ENCODE assay signal across 20 cellular contexts in the genomic region with DNA sequence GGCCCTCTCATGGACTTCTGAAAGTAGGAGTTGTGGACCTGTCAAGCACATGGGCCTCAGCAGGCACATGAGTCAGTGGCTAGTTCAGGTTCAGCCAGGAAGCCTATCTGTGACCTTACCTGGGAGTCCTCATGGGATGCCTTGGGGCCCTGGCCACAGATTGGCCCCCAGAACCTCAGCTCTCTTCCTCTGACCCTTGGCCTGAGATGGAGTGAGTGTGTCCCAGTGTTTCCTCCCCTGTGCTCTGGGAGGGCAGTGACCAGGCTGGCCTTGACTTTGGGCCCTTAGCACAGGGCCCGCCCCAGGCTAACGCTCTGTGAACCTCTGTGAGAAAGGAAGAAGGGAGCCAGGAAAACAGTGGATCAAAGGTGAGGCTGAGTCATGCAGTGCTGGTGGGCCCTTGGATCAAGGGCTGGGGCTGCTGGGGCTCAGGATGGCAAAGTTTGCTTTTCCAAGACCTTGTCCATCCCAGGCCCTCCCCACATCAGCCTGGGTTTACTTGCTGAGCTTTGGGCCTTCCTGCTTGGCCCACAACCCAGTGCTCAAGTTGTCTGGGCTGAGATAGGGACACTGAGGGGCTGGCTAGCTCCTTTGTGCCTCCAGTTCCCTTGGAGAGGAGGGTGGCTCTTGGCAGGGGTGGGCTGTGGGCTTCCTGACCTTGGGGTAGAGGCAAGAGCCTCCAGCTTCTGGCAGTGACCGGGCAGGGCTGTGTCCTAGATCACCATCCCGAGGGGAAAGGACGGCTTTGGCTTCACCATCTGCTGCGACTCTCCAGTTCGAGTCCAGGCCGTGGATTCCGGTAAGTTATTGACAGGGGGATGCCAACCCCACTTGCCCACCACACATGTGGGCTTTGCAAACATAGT. TPM values are rescaled to one million over a fixed set of nuclear protein-coding genes. Genes with fewer than 3 reads are reported as not detected.
DNase-seq lines count a peak whose midpoint lies in the region; ATAC-seq and TF ChIP-seq lines count a peak whose summit lies in the region.
"Had no signal": no experiment of that assay in that cellular context is flagged by ENCODE, and none has a peak within 500 bp of the region (broad histone marks: within the 10 kb centered on the region; RNA-seq: fewer than 3 reads in every experiment).

No MANE protein-coding gene starts in this region.

- peak overlapping the region; percentile 66 to 76 for H3K27ac Mint-ChIP-seq in stimulated activated naive CD8-positive, alpha-beta T cell treated with anti-CD3 and anti-CD28 coated beads, Interleukin-15, amount 100 ng/mL, for 72 hours
- H3K27ac Mint-ChIP-seq in neural crest cell (ENCODE audit: unreplicated experiment), result peak overlapping the region; percentile 92

- intact Hi-C loops in aorta (cut with DNase I), result no loop called here

- no peak for ATAC-seq in stimulated activated naive CD8-positive, alpha-beta T cell treated with anti-CD3 and anti-CD28 coated beads, Interleukin-15, amount 100 ng/mL, for 72 hours
- no peak for ATAC-seq in stimulated activated naive CD8-positive, alpha-beta T cell treated with anti-CD3 and anti-CD28 coated beads, Interleukin-15, Interleukin-2, amounts not matched to agents 100 U/mL and 50 U/mL, for 24 hours
- ATAC-seq in esophagus mucosa (peak; percentile 8), aorta (ENCODE audit: low FRiP score) (peak; percentile 33), HG03342 (IDR thresholded peaks at IDR 0.05; ENCODE audit: unreplicated experiment) (no peak)
- ATAC-seq: natural killer cell treated with Interleukin-12 subunit alpha and Interleukin-12 subunit beta and Interleukin-15 and Interleukin-18, amount 100 ng/mL, for 72 hours had no signal

- H3K27me3 ChIP-seq in aorta (ENCODE audit: control insufficient read depth in 1 of 2, insufficient read depth in 2 of 2, low read length in 1 of 2), result no peaks in the 10 kb centered on the region

- H3K36me3 ChIP-seq in aorta (ENCODE audit: control insufficient read depth in 1 of 2, insufficient read depth in 2 of 2, low read length in 1 of 2), result no peaks in the 10 kb centered on the region

- WGBS in aorta, 2 donors, result 39 to 59% methylated on average over 9 of the region's 9 CpGs

- no peaks in the 10 kb centered on the region for H3K9me3 Mint-ChIP-seq in stimulated activated naive CD8-positive, alpha-beta T cell treated with anti-CD3 and anti-CD28 coated beads, Interleukin-15, amount 100 ng/mL, for 72 hours
- no peaks in the 10 kb centered on the region for H3K9me3 Mint-ChIP-seq in neural crest cell
- H3K9me3 Mint-ChIP-seq: natural killer cell treated with Interleukin-12 subunit alpha and Interleukin-12 subunit beta and Interleukin-15 and Interleukin-18, amount 100 ng/mL, for 72 hours; T-helper 2 cell treated with Interferon-gamma antibody and Interleukin-4, amounts not matched to agents 5 μg/mL and 100 μg/mL, for 36 hours had no signal

- peak overlapping the region; percentile 79 to 82 for H3K27ac ChIP-seq in aorta (ENCODE audit: low read depth in 1 of 2, low read length in 2 of 2)

- H3K4me1 Mint-ChIP-seq in stimulated activated naive CD8-positive, alpha-beta T cell treated with anti-CD3 and anti-CD28 coated beads, Interleukin-15, amount 100 ng/mL, for 72 hours, result peaks cover 87% of the 10 kb centered on the region
- peaks cover 88% of the 10 kb centered on the region for H3K4me1 Mint-ChIP-seq in neural crest cell

- H3K4me1 ChIP-seq in aorta (ENCODE audit: control insufficient read depth in 1 of 2, insufficient read depth in 2 of 2, low read length in 2 of 2), result peaks cover 0 to 8% of the 10 kb centered on the region in 2 donors

- no peak overlapping the region for H3K4me3 ChIP-seq in aorta (ENCODE audit: low read length in 2 of 2)

- no peak overlapping the region for H3K4me3 Mint-ChIP-seq in stimulated activated naive CD8-positive, alpha-beta T cell treated with anti-CD3 and anti-CD28 coated beads, Interleukin-15, amount 100 ng/mL, for 72 hours
- peak overlapping the region; percentile 83 for H3K4me3 Mint-ChIP-seq in neural crest cell
- H3K4me3 Mint-ChIP-seq: natural killer cell treated with Interleukin-12 subunit alpha and Interleukin-12 subunit beta and Interleukin-15 and Interleukin-18, amount 100 ng/mL, for 72 hours; T-helper 2 cell treated with Interferon-gamma antibody and Interleukin-4, amounts not matched to agents 5 μg/mL and 100 μg/mL, for 36 hours had no signal

- H3K36me3 Mint-ChIP-seq in neural crest cell (ENCODE audit: low read depth), result peaks cover 2% of the 10 kb centered on the region
- H3K36me3 Mint-ChIP-seq: natural killer cell treated with Interleukin-12 subunit alpha and Interleukin-12 subunit beta and Interleukin-15 and Interleukin-18, amount 100 ng/mL, for 72 hours had no signal

- no peak for DNase-seq in stimulated activated naive CD8-positive, alpha-beta T cell treated with anti-CD3 and anti-CD28 coated beads, Interleukin-15, amount 100 ng/mL, for 72 hours
- no peak for DNase-seq in stimulated activated naive CD8-positive, alpha-beta T cell treated with anti-CD3 and anti-CD28 coated beads, Interleukin-15, Interleukin-2, amounts not matched to agents 100 U/mL and 50 U/mL, for 24 hours
- DNase-seq in neural crest cell (ENCODE audit: low read depth, low spot score) (no peak), aorta (no peak), DMS79 treated with DMSO at 0.1 percent for 48 hours (lab: John Stamatoyannopoulos, UW) (no peak)
- no peak for DNase-seq in stimulated activated CD4-positive, alpha-beta T cell treated with anti-CD3 and anti-CD28 coated beads, Interleukin-1b, Interleukin-23, amount 100 ng/mL, for 48 hours
- DNase-seq: ACHN; activated CD4-positive, alpha-beta T cell treated with anti-CD3 and anti-CD28 coated beads for 48 hours; activated T-cell treated with anti-CD3 and anti-CD28 coated beads, Interleukin-2, amount 50 U/mL, for 48 hours; amygdala; effector CD8-positive, alpha-beta T cell; GOT3; left cardiac atrium; NCI-H1930; NCI-H774; substantia nigra had no signal

- TF ChIP-seq CTCF in neural crest cell (conservative IDR thresholded peaks at IDR 0.05), result no peak

- H3K9me3 ChIP-seq in aorta (ENCODE audit: control insufficient read depth, low read length), result no peaks in the 10 kb centered on the region

- H3K27me3 Mint-ChIP-seq in stimulated activated naive CD8-positive, alpha-beta T cell treated with anti-CD3 and anti-CD28 coated beads, Interleukin-15, amount 100 ng/mL, for 72 hours, result no peaks in the 10 kb centered on the region
- H3K27me3 Mint-ChIP-seq in neural crest cell (ENCODE audit: low read depth), result no peaks in the 10 kb centered on the region
- H3K27me3 Mint-ChIP-seq: natural killer cell treated with Interleukin-12 subunit alpha and Interleukin-12 subunit beta and Interleukin-15 and Interleukin-18, amount 100 ng/mL, for 72 hours had no signal

RNA-seq across cellular contexts. Expression of gene RGS3, which starts 41.4 kb away (rescaled TPM):
- total RNA-seq in esophagus mucosa, result 22.8 TPM
- total RNA-seq in neural crest cell, result 36.7 and 41.0 TPM in 2 replicates
- 100 to 1,000 TPM; 157 to 161 TPM for total RNA-seq in aorta
- 100 to 1,000 TPM in 1 of 2 donors, 10 to 100 TPM in 1; 74.3 to 142 TPM for polyA plus RNA-seq in aorta

Comparison
In these comparisons a context has a peak if more than half of its experiments do, and no peak if none do; other contexts are left out.
1. ATAC-seq: peak in esophagus mucosa (single experiment) and aorta (single experiment); none in stimulated activated naive CD8-positive, alpha-beta T cell treated with anti-CD3 and anti-CD28 coated beads, Interleukin-15, amount 100 ng/mL, for 72 hours (single experiment), stimulated activated naive CD8-positive, alpha-beta T cell treated with anti-CD3 and anti-CD28 coated beads, Interleukin-15, Interleukin-2, amounts not matched to agents 100 U/mL and 50 U/mL, for 24 hours (single experiment) and HG03342 (single experiment).